Comparison of ENCODE assay signal across 9 cellular contexts in genomic region chr4:139452000-139452399, GRCh38. TPM values are rescaled to one million over a fixed set of nuclear protein-coding genes. Genes with fewer than 3 reads are reported as not detected.
A peak's percentile ranks its signal among the peaks of the same experiment; 100 is the strongest.
DNase-seq lines count a peak whose midpoint lies in the region; ATAC-seq and TF ChIP-seq lines count a peak whose summit lies in the region.
"Had no signal": no experiment of that assay in that cellular context is flagged by ENCODE, and none has a peak within 500 bp of the region (broad histone marks: within the 10 kb centered on the region; RNA-seq: fewer than 3 reads in every experiment).

No MANE protein-coding gene starts in this region.

- H3K4me3 ChIP-seq in WERI-Rb-1 (ENCODE audit: low read depth, low read length) (peak overlapping the region; percentile 97; the same call in 1 of the 2 replicates), fibroblast of the aortic adventitia (ENCODE audit: low read depth, low read length) (peak overlapping the region; percentile 100), skeletal muscle satellite cell (ENCODE audit: low read length) (peak overlapping the region; percentile 94)

- peak overlapping the region; percentile 0 for H3K27ac Mint-ChIP-seq in activated CD8-positive, alpha-beta memory T cell treated with anti-CD3 and anti-CD28 coated beads, Interleukin-2, amount 10 ng/mL, durations not matched to agents 7 days and 5 days

- peak overlapping the region; percentile 92 for H3K4me2 ChIP-seq in skeletal muscle satellite cell (ENCODE audit: low read length)

- peak overlapping the region; percentile 96 for H3K27ac ChIP-seq in WERI-Rb-1

- H3K9me3 ChIP-seq in WERI-Rb-1 (ENCODE audit: severe bottlenecking) (peaks cover 2% of the 10 kb centered on the region), skeletal muscle satellite cell (replicated peaks; ENCODE audit: low read length) (no peaks in the 10 kb centered on the region)

- CTCF ChIA-PET in activated CD8-positive, alpha-beta memory T cell treated with anti-CD3 and anti-CD28 coated beads, Interleukin-2, amount 10 ng/mL, durations not matched to agents 7 days and 5 days (lab: Charles Lee), result interaction anchor here (0.8 kb wide), 1 partner anchor 42 kb away, joined by 3 read pairs; no protein-coding TSS in a partner anchor

- TF ChIP-seq CTCF in WERI-Rb-1 (IDR thresholded peaks at IDR 0.05; ENCODE audit: low read depth, low read length) (no peak), fibroblast of the aortic adventitia (IDR thresholded peaks at IDR 0.05; ENCODE audit: insufficient read depth, low read length) (no peak)

- H3K36me3 ChIP-seq in WERI-Rb-1 (no peaks in the 10 kb centered on the region; the same call in 1 of the 2 replicates), skeletal muscle satellite cell (ENCODE audit: insufficient read depth, low read length) (no peaks in the 10 kb centered on the region)

- no peak for ATAC-seq in activated CD8-positive, alpha-beta memory T cell treated with anti-CD3 and anti-CD28 coated beads, Interleukin-2, amount 10 ng/mL, durations not matched to agents 7 days and 5 days
- ATAC-seq in GM21737 (IDR thresholded peaks at IDR 0.05; ENCODE audit: unreplicated experiment) (no peak), GM18858 (IDR thresholded peaks at IDR 0.05; ENCODE audit: unreplicated experiment) (no peak)

- no peak overlapping the region for H3K9ac ChIP-seq in skeletal muscle satellite cell (ENCODE audit: low read depth, low read length)

- intact Hi-C loops in posterior vena cava (cut with DNase I), result no loop called here

- H3K9me3 Mint-ChIP-seq in activated CD8-positive, alpha-beta memory T cell treated with anti-CD3 and anti-CD28 coated beads, Interleukin-2, amount 10 ng/mL, durations not matched to agents 7 days and 5 days (ENCODE audit: low read depth), result no peaks in the 10 kb centered on the region

- peaks cover 4% of the 10 kb centered on the region for H3K36me3 Mint-ChIP-seq in activated CD8-positive, alpha-beta memory T cell treated with anti-CD3 and anti-CD28 coated beads, Interleukin-2, amount 10 ng/mL, durations not matched to agents 7 days and 5 days

- no peak for DNase-seq in activated CD8-positive, alpha-beta memory T cell treated with anti-CD3 and anti-CD28 coated beads, Interleukin-2, amount 10 ng/mL, durations not matched to agents 7 days and 5 days
- no peak for DNase-seq in activated CD8-positive, alpha-beta memory T cell treated with anti-CD3 and anti-CD28 coated beads, Interleukin-2, amount 50 U/mL, for 48 hours
- DNase-seq in WERI-Rb-1, result no peak
- no peak for DNase-seq in fibroblast of the aortic adventitia (ENCODE audit: low read depth)
- no peak for DNase-seq in posterior vena cava (ENCODE audit: low spot score)
- DNase-seq: NCI-H1694 had no signal

- H3K4me1 ChIP-seq in skeletal muscle satellite cell (ENCODE audit: control insufficient read depth, insufficient read depth, low read length), result peaks cover 33% of the 10 kb centered on the region

- no peaks in the 10 kb centered on the region for H3K27me3 Mint-ChIP-seq in activated CD8-positive, alpha-beta memory T cell treated with anti-CD3 and anti-CD28 coated beads, Interleukin-2, amount 10 ng/mL, durations not matched to agents 7 days and 5 days

- peaks cover 42% of the 10 kb centered on the region for H3K4me1 Mint-ChIP-seq in activated CD8-positive, alpha-beta memory T cell treated with anti-CD3 and anti-CD28 coated beads, Interleukin-2, amount 10 ng/mL, durations not matched to agents 7 days and 5 days

- H3K4me3 Mint-ChIP-seq in activated CD8-positive, alpha-beta memory T cell treated with anti-CD3 and anti-CD28 coated beads, Interleukin-2, amount 10 ng/mL, durations not matched to agents 7 days and 5 days, result peak overlapping the region; percentile 82

- no peaks in the 10 kb centered on the region for H3K27me3 ChIP-seq in WERI-Rb-1 (ENCODE audit: insufficient read depth, low read depth, severe bottlenecking)
- no peaks in the 10 kb centered on the region for H3K27me3 ChIP-seq in skeletal muscle satellite cell (ENCODE audit: control insufficient read depth, insufficient read depth, low read length)

RNA-seq across cellular contexts. Expression of gene RAB33B, which starts 1.9 kb away (rescaled TPM):
- total RNA-seq in activated CD8-positive, alpha-beta memory T cell treated with anti-CD3 and anti-CD28 coated beads, Interleukin-2, amount 10 ng/mL, durations not matched to agents 7 days and 5 days, result 1 to 10 TPM; 5.4 to 7.4 TPM
- total RNA-seq in fibroblast of the aortic adventitia (ENCODE audit: low replicate concordance) (12.2 and 16.1 TPM in 2 replicates), posterior vena cava (10 to 100 TPM; 14.7 to 17.0 TPM)
- 8.5 and 8.9 TPM in 2 replicates for total RNA-seq in skeletal muscle satellite cell (2012; rRNA removed)
